26 cellular contexts compared by ENCODE assay signal in the genomic region with DNA sequence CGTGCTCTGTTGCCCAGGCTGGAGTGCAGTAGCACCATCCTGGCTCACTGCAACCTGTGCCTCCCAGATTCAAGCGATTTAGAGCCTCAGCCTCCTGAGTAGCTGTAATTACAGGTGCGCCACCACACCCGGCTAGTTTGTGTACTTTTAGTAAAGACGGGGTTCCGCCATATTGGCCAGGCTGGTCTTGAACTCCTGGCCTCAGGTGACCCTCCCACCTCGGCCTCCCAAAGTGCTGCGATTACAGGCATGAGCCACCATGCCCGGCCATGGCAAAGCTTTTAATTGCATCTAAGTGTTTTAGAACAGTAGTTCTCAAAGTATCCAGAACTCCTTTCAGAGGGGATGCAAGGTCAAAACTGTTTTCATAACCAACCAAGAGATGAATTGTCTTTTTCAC. TPM values are rescaled to one million over a fixed set of nuclear protein-coding genes. Genes with fewer than 3 reads are reported as not detected.
DNase-seq lines count a peak whose midpoint lies in the region; ATAC-seq, FAIRE-seq and TF ChIP-seq lines count a peak whose summit lies in the region.
"Had no signal": no experiment of that assay in that cellular context is flagged by ENCODE, and none has a peak within 500 bp of the region (broad histone marks: within the 10 kb centered on the region; RNA-seq: fewer than 3 reads in every experiment).

No MANE protein-coding gene starts in this region.

- H3K4me1 Mint-ChIP-seq in activated CD4-positive, alpha-beta T cell treated with anti-CD3 and anti-CD28 coated beads for 36 hours: peaks cover 47% of the 10 kb centered on the region

- BruUV-seq in K562 (replicated peaks; lab: Mats Ljungman, UMichigan): no TSS peak

- in situ Hi-C loops in K562 (cut with MboI): loop anchor here (5.0 kb wide), 1 partner anchor 181 kb away; no protein-coding TSS in a partner anchor

- peaks cover 2% of the 10 kb centered on the region for H3K27me3 Mint-ChIP-seq in activated CD4-positive, alpha-beta T cell treated with anti-CD3 and anti-CD28 coated beads for 36 hours
- H3K27me3 Mint-ChIP-seq: B cell had no signal

- H3K9me1 ChIP-seq in K562 (ENCODE audit: control insufficient read depth, insufficient read depth, low read length): no peaks in the 10 kb centered on the region

- H3K27ac Mint-ChIP-seq in activated CD4-positive, alpha-beta T cell treated with anti-CD3 and anti-CD28 coated beads for 36 hours: no peak overlapping the region

- H2AFZ ChIP-seq in K562 (ENCODE audit: low read depth, low read length): no peak overlapping the region

- H3K79me2 ChIP-seq in K562 (ENCODE audit: control insufficient read depth, insufficient read depth, low read length): no peaks in the 10 kb centered on the region

- no peaks in the 10 kb centered on the region for H3K9me3 Mint-ChIP-seq in activated CD4-positive, alpha-beta T cell treated with anti-CD3 and anti-CD28 coated beads for 36 hours (ENCODE audit: low read depth)
- H3K9me3 Mint-ChIP-seq: CD14-positive monocyte had no signal

- H3K9ac ChIP-seq in K562 (ENCODE audit: insufficient read depth in 1 of 2, low read depth in 2 of 2, low read length in 2 of 2): no peak overlapping the region

- FAIRE-seq in K562 (lab: Jason Lieb, UNC): no peak
- FAIRE-seq: GM19239, H54 had no signal

- ATAC-seq in K562 (no peak), sciatic nerve (no peak), HG03039 (IDR thresholded peaks at IDR 0.05; ENCODE audit: unreplicated experiment) (no peak)
- ATAC-seq in activated CD4-positive, alpha-beta T cell treated with anti-CD3 and anti-CD28 coated beads for 36 hours: no peak
- ATAC-seq: Panc1 had no signal

- CTCF ChIA-PET in K562 (lab: Yijun Ruan, JAX; ENCODE audit: low intra/inter-chr PET ratio): interaction anchor here (0.7 kb wide), 1 partner anchor 178 kb away, joined by 3 read pairs; no protein-coding TSS in a partner anchor
- CTCF ChIA-PET in activated CD4-positive, alpha-beta T cell treated with anti-CD3 and anti-CD28 coated beads for 36 hours (lab: Charles Lee): interaction anchor here (0.7 to 1.9 kb wide), 5 partner anchors 16 to 235 kb away, joined by 3 to 7 read pairs (median 4); no protein-coding TSS in a partner anchor

- POLR2A ChIA-PET in K562 (lab: Yijun Ruan, JAX): interaction anchor here (0.6 to 0.7 kb wide), 2 partner anchors 50 to 77 kb away, joined by 3 read pairs; no protein-coding TSS in a partner anchor
- POLR2A ChIA-PET in activated CD4-positive, alpha-beta T cell treated with anti-CD3 and anti-CD28 coated beads for 36 hours (lab: Charles Lee): no interaction called here

- no peak overlapping the region for H3K4me3 Mint-ChIP-seq in activated CD4-positive, alpha-beta T cell treated with anti-CD3 and anti-CD28 coated beads for 36 hours
- H3K4me3 Mint-ChIP-seq: CD14-positive monocyte had no signal

- H3K36me3 Mint-ChIP-seq in activated CD4-positive, alpha-beta T cell treated with anti-CD3 and anti-CD28 coated beads for 36 hours (ENCODE audit: low read depth): no peaks in the 10 kb centered on the region

- H3K9me3 ChIP-seq in K562 (replicated peaks; ENCODE audit: control insufficient read depth, insufficient read depth, low read depth, low read length): no peaks in the 10 kb centered on the region

- no peak for TF ChIP-seq CTCF in K562 (IDR thresholded peaks at IDR 0.05 in 2 of 3, conservative IDR thresholded peaks at IDR 0.05 in 1 of 3; ENCODE audit: insufficient read depth in 2 of 3, low read depth in 1 of 3, low read length in 3 of 3)

- no peak overlapping the region for H3K27ac ChIP-seq in K562 (ENCODE audit: extremely low read depth, low read depth, low read length)
- H3K27ac ChIP-seq: 22Rv1, SK-N-MC had no signal

- H4K20me1 ChIP-seq in K562 (replicated peaks; ENCODE audit: control insufficient read depth, insufficient read depth, low read length): no peaks in the 10 kb centered on the region

- TF ChIP-seq RAD21 in K562 (CRISPR knock-in tag; conservative IDR thresholded peaks at IDR 0.05 in 1 of 2, IDR thresholded peaks at IDR 0.05 in 1 of 2): no peak

- H3K4me1 ChIP-seq in K562 (replicated peaks in 1 of 2; ENCODE audit: control insufficient read depth in 2 of 2, insufficient read depth in 2 of 2, low read length in 2 of 2): peaks cover 5 to 21% of the 10 kb centered on the region in 2 experiments

- peak; percentile 50 for DNase-seq in activated effector memory CD4-positive, alpha-beta T cell treated with anti-CD3 and anti-CD28 coated beads, Interleukin-2, amount 50 U/mL, for 16 hours
- DNase-seq in activated effector memory CD4-positive, alpha-beta T cell treated with Interleukin-2 at 50 U/mL for 16 hours: no peak
- DNase-seq in K562 (ENCODE audit: extremely low read depth in 1 of 4, low spot score in 3 of 4): no peak
- peak; percentile 41 for DNase-seq in sciatic nerve (ENCODE audit: low spot score)
- no peak for DNase-seq in RKO (ENCODE audit: low spot score)
- DNase-seq in T-helper 2 cell: no peak
- DNase-seq in activated CD4-positive, alpha-beta T cell treated with anti-CD3 and anti-CD28 coated beads for 36 hours: no peak
- DNase-seq: DMS153; DND-41; KBM-7; MV-4-11; NCI-H1105; NCI-H2029; NCI-H446; NCI-H524 treated with DMSO at 0.1 percent for 48 hours; NCI-H774; NK-92 treated with Interleukin-12 subunit alpha and Interleukin-12 subunit beta, amount 100 ng/mL, for 24 hours; SIG-M5 had no signal

- no peak overlapping the region for H3K4me2 ChIP-seq in K562 (ENCODE audit: insufficient read depth, low read length)

- intact Hi-C loops in K562 (cut with micrococcal nuclease) (loop anchor here (10.0 kb wide), 1 partner anchor 543 kb away; no protein-coding TSS in a partner anchor), sciatic nerve (cut with DNase I) (loop anchor here (10.0 kb wide), 1 partner anchor 173 kb away; no protein-coding TSS in a partner anchor)
- intact Hi-C loops in activated CD4-positive, alpha-beta T cell treated with anti-CD3 and anti-CD28 coated beads for 36 hours (cut with DNase I, micrococcal nuclease): no loop called here

- no peak for TF ChIP-seq POLR2A in K562 (conservative IDR thresholded peaks at IDR 0.05)

- 24% methylated on average over 9 of the region's 9 CpGs for WGBS in K562 (ENCODE audit: insufficient coverage, low coverage, missing lambda C conversion rate)

- H3K4me3 ChIP-seq in K562: no peak overlapping the region
- H3K4me3 ChIP-seq: SK-N-MC had no signal

- no peak for TF ChIP-seq EP300 in K562 (IDR thresholded peaks at IDR 0.05; ENCODE audit: low read length)

- H3K36me3 ChIP-seq in K562 (ENCODE audit: control insufficient read depth, insufficient read depth, low read length): no peaks in the 10 kb centered on the region

- peaks cover 6 to 14% of the 10 kb centered on the region in 2 experiments; a peak in 2 of 5 replicates for H3K27me3 ChIP-seq in K562 (ENCODE audit: control insufficient read depth in 2 of 2, insufficient read depth in 2 of 2, low read length in 2 of 2)

TF ChIP-seq in K562, 482 proteins besides CTCF, POLR2A, EP300 and RAD21 (continues in another document):
- TF ChIP-seq ZNF830 (CRISPR knock-in tag; IDR thresholded peaks at IDR 0.05): no peak

RNA-seq across cellular contexts. Expression of gene IFNGR2, which starts 25.1 kb away (rescaled TPM):
- 16.2 and 26.5 TPM in 2 replicates for total RNA-seq in K562 (2011; cell fraction: chromatin; rRNA removed; ENCODE audit: low replicate concordance)
- 28.2 and 28.3 TPM in 2 replicates for total RNA-seq in K562 (2011; cell fraction: nucleolus; rRNA removed)
- total RNA-seq in K562 (2011; cell fraction: nucleoplasm; rRNA removed): 31.7 and 44.8 TPM in 2 replicates
- total RNA-seq in K562 (2014; rRNA removed) (19.4 and 24.2 TPM in 2 replicates), K562 (2014; rRNA removed; fragmentation: Illumina TruSeq; extraction: Trizol) (28.5 and 31.3 TPM in 2 replicates), K562 (2015; rRNA removed; fragmentation: Illumina TruSeq; extraction: Trizol) (31.3 and 36.8 TPM in 2 replicates), K562 (2021) (28.5 and 29.5 TPM in 2 replicates), sciatic nerve (70.1 TPM)
- polyA plus RNA-seq in K562 (2011; rRNA removed) (58.0 and 81.8 TPM in 2 replicates), K562 (2014; fragmentation: Illumina TruSeq; extraction: Trizol) (35.4 and 44.8 TPM in 2 replicates), K562 (2014; fragmentation: Nextera tagmentation; extraction: Ambion mirVana) (1 to 10 TPM; 6.7 to 8.4 TPM), K562 (2014; rRNA removed) (27.8 and 32.9 TPM in 2 replicates)
- polyA plus RNA-seq in K562 (2011; cell fraction: cytosol; rRNA removed): 45.1 and 64.7 TPM in 2 replicates
- polyA plus RNA-seq in K562 (2011; cell fraction: nucleus; rRNA removed): 34.8 and 50.8 TPM in 2 replicates
- polyA plus RNA-seq in K562 (2012): 24.4 and 31.8 TPM in 2 replicates
- polyA minus RNA-seq in K562 (2011; rRNA and poly(A)+ RNA removed): 43.8 and 53.1 TPM in 2 replicates
- 26.9 and 27.4 TPM in 2 replicates for polyA minus RNA-seq in K562 (2011; cell fraction: cytosol; rRNA and poly(A)+ RNA removed)
- polyA minus RNA-seq in K562 (2011; cell fraction: nucleus; rRNA and poly(A)+ RNA removed): 13.1 and 19.8 TPM in 2 replicates
- total RNA-seq in activated CD4-positive, alpha-beta T cell treated with anti-CD3 and anti-CD28 coated beads for 36 hours: 10 to 100 TPM; 16.4 to 18.9 TPM

RNA-seq across cellular contexts. Expression of gene IFNAR1, which starts 53.3 kb away (rescaled TPM):
- total RNA-seq in K562 (2011; cell fraction: chromatin; rRNA removed; ENCODE audit: low replicate concordance): 7.7 and 20.5 TPM in 2 replicates
- total RNA-seq in K562 (2011; cell fraction: nucleolus; rRNA removed): 8.7 and 11.3 TPM in 2 replicates
- 13.3 and 24.0 TPM in 2 replicates for total RNA-seq in K562 (2011; cell fraction: nucleoplasm; rRNA removed)
- total RNA-seq in K562 (2014; rRNA removed) (8.6 TPM in 2 replicates), K562 (2014; rRNA removed; fragmentation: Illumina TruSeq; extraction: Trizol) (11.5 and 13.7 TPM in 2 replicates), K562 (2015; rRNA removed; fragmentation: Illumina TruSeq; extraction: Trizol) (10.2 and 12.7 TPM in 2 replicates), K562 (2021) (23.7 and 24.2 TPM in 2 replicates), sciatic nerve (61.7 TPM)
- polyA plus RNA-seq in K562 (2011; rRNA removed) (10.4 and 10.8 TPM in 2 replicates), K562 (2014; fragmentation: Illumina TruSeq; extraction: Trizol) (17.2 and 20.9 TPM in 2 replicates), K562 (2014; fragmentation: Nextera tagmentation; extraction: Ambion mirVana) (10 to 100 TPM; 27.4 to 31.8 TPM), K562 (2014; rRNA removed) (11.0 and 14.8 TPM in 2 replicates)
- 5.4 and 10.1 TPM in 2 replicates for polyA plus RNA-seq in K562 (2011; cell fraction: cytosol; rRNA removed)
- polyA plus RNA-seq in K562 (2011; cell fraction: nucleus; rRNA removed): 2.8 and 3.5 TPM in 2 replicates
- polyA plus RNA-seq in K562 (2012): 20.0 and 32.3 TPM in 2 replicates
- 21.6 and 28.4 TPM in 2 replicates for polyA minus RNA-seq in K562 (2011; rRNA and poly(A)+ RNA removed)
- 10.5 and 11.9 TPM in 2 replicates for polyA minus RNA-seq in K562 (2011; cell fraction: cytosol; rRNA and poly(A)+ RNA removed)
- 6.2 and 12.8 TPM in 2 replicates for polyA minus RNA-seq in K562 (2011; cell fraction: nucleus; rRNA and poly(A)+ RNA removed)
- 10 to 100 TPM; 21.8 to 29.6 TPM for total RNA-seq in activated CD4-positive, alpha-beta T cell treated with anti-CD3 and anti-CD28 coated beads for 36 hours

Comparison
In these comparisons a context has a peak if more than half of its experiments do, and no peak if none do; other contexts are left out.
1. DNase-seq: peak in activated effector memory CD4-positive, alpha-beta T cell treated with anti-CD3 and anti-CD28 coated beads, Interleukin-2, amount 50 U/mL, for 16 hours (single experiment) and sciatic nerve (single experiment); none in activated effector memory CD4-positive, alpha-beta T cell treated with Interleukin-2 at 50 U/mL for 16 hours (single experiment), K562 (0 of 4), RKO (single experiment), T-helper 2 cell (0 of 5) and activated CD4-positive, alpha-beta T cell treated with anti-CD3 and anti-CD28 coated beads for 36 hours (single experiment).
2. intact Hi-C loops: an anchor here in K562 (10.0 kb wide) and sciatic nerve (10.0 kb wide); none called in activated CD4-positive, alpha-beta T cell treated with anti-CD3 and anti-CD28 coated beads for 36 hours.